ENCODE assay signal across 8 cellular contexts in the genomic region with DNA sequence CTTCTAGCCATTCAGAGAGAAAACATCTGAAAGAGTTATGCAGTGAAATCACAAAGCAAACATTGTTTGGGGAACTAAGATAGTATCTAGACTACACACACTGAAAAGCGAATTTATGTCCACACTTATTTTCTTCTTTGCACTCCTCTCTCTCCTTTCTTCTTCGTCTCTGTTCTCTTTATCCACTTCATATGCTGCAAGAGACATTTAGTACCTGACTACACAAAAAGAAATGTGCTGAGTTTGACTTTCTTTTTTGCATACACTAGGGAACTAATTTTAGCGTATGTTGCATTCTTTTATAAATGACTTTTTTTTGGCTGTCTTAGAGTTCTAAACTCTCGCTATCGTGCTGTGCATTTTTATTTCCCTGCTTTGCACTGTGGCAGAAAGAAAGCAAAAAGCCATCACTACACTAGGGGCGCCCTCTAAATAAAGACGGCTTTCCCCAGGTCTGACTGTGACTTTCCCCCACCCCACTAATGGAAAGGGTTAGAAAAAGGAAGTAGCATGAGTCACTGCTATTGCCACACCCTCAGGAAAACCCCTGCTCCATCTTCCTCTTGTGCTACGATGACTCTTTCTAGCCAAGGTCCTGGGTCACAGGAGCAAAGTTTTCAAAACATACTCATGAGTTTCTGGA.
DNase-seq lines count a peak whose midpoint lies in the region; ATAC-seq and TF ChIP-seq lines count a peak whose summit lies in the region.

No MANE protein-coding gene starts in this region.

- POLR2A ChIA-PET in HCT116 (lab: Charles Lee), result interaction anchor here (0.7 kb wide), 1 partner anchor 103 kb away, joined by 3 read pairs; no protein-coding TSS in a partner anchor

- H3K9me3 Mint-ChIP-seq in stimulated activated naive CD8-positive, alpha-beta T cell treated with anti-CD3 and anti-CD28 coated beads, Interleukin-15, Interleukin-2, amounts not matched to agents 100 ng/mL and 50 ng/mL, for 24 hours, result peaks cover 27% of the 10 kb centered on the region

- peak overlapping the region; percentile 17; the same call in 1 of the 2 replicates for H3K9ac ChIP-seq in HCT116 (ENCODE audit: low read length)
- peak overlapping the region; percentile 15; the same call in 1 of the 2 replicates for H3K9ac ChIP-seq in MM.1S (ENCODE audit: low read length)
- no peak overlapping the region for H3K9ac ChIP-seq in mucosa of rectum (ENCODE audit: low read depth in 1 of 2, low read length in 2 of 2)

- no peaks in the 10 kb centered on the region for H4K20me1 ChIP-seq in HCT116 (ENCODE audit: insufficient read depth)
- no peaks in the 10 kb centered on the region for H4K20me1 ChIP-seq in MM.1S (ENCODE audit: insufficient read depth, low read length)

- no TSS peak for BruUV-seq in HCT116 (replicated peaks; lab: Mats Ljungman, UMichigan)

- peak overlapping the region; percentile 76 for H3K4me2 ChIP-seq in HCT116 (ENCODE audit: low read length)
- peak overlapping the region; percentile 63 for H3K4me2 ChIP-seq in MM.1S (ENCODE audit: low read depth, low read length)

- H3K27me3 Mint-ChIP-seq in stimulated activated naive CD8-positive, alpha-beta T cell treated with anti-CD3 and anti-CD28 coated beads, Interleukin-15, Interleukin-2, amounts not matched to agents 100 ng/mL and 50 ng/mL, for 24 hours, result no peaks in the 10 kb centered on the region

- peak overlapping the region; percentile 93 for H3K27ac Mint-ChIP-seq in stimulated activated naive CD8-positive, alpha-beta T cell treated with anti-CD3 and anti-CD28 coated beads, Interleukin-15, Interleukin-2, amounts not matched to agents 100 ng/mL and 50 ng/mL, for 24 hours

- peaks cover 16% of the 10 kb centered on the region for H3K36me3 Mint-ChIP-seq in stimulated activated naive CD8-positive, alpha-beta T cell treated with anti-CD3 and anti-CD28 coated beads, Interleukin-15, Interleukin-2, amounts not matched to agents 100 ng/mL and 50 ng/mL, for 24 hours (ENCODE audit: low read depth)

- H3K9me2 ChIP-seq in HCT116 (ENCODE audit: insufficient read depth), result no peaks in the 10 kb centered on the region
- H3K9me2 ChIP-seq in MM.1S (replicated peaks; ENCODE audit: insufficient read depth, low read length), result no peaks in the 10 kb centered on the region

- TF ChIP-seq POLR2A in HCT116 (IDR thresholded peaks at IDR 0.05; ENCODE audit: borderline replicate concordance, extremely low read depth, insufficient read depth, insufficient read length), result no peak

- 0 out of 2 replicates have a peak, but pooled peaks cover 6% of the 10 kb centered on the region for H3F3A ChIP-seq in MM.1S (ENCODE audit: insufficient read depth, low read length)

- RAD21 ChIA-PET in HCT116 (lab: Charles Lee; ENCODE audit: low non-redundant PET in 1 of 2, low total read pairs in 2 of 2, uncharacterized antibody in 2 of 2, unreplicated experiment in 2 of 2), result no interaction called here

- TF ChIP-seq CTCF in GM10266 (IDR thresholded peaks at IDR 0.05; ENCODE audit: control insufficient read depth, insufficient read depth, low read depth, missing control alignments), result peak; percentile 51
- TF ChIP-seq CTCF in HCT116 (IDR thresholded peaks at IDR 0.05 in 2 of 3, conservative IDR thresholded peaks at IDR 0.05 in 1 of 3; ENCODE audit: borderline replicate concordance in 1 of 3, insufficient read depth in 1 of 3, low read depth in 2 of 3, low read length in 2 of 3), result peak in 2 of 3 experiments; percentile 54 to 65; a peak in 4 of 6 replicates
- peak; percentile 67 for TF ChIP-seq CTCF in MM.1S (IDR thresholded peaks at IDR 0.05; ENCODE audit: low read length)

- H3K4me3 Mint-ChIP-seq in stimulated activated naive CD8-positive, alpha-beta T cell treated with anti-CD3 and anti-CD28 coated beads, Interleukin-15, Interleukin-2, amounts not matched to agents 100 ng/mL and 50 ng/mL, for 24 hours, result peak overlapping the region; percentile 80

- H2AFZ ChIP-seq in HCT116 (ENCODE audit: low read depth, low read length, poor library complexity, severe bottlenecking), result peak overlapping the region; percentile 94
- peak overlapping the region; percentile 40 for H2AFZ ChIP-seq in MM.1S (ENCODE audit: low read length)

- H3K79me2 ChIP-seq in HCT116 (ENCODE audit: insufficient read depth, low read length) (no peaks in the 10 kb centered on the region), MM.1S (ENCODE audit: low read length) (no peaks in the 10 kb centered on the region)

- H3K36me3 ChIP-seq in HCT116 (ENCODE audit: control insufficient read depth in 1 of 2, insufficient read depth in 2 of 2, low read length in 2 of 2), result no peaks in the 10 kb centered on the region
- H3K36me3 ChIP-seq in MM.1S (replicated peaks; ENCODE audit: insufficient read depth, low read length), result no peaks in the 10 kb centered on the region
- H3K36me3 ChIP-seq in mucosa of rectum (ENCODE audit: control insufficient read depth in 2 of 2, insufficient read depth in 2 of 2, low read length in 2 of 2), result no peaks in the 10 kb centered on the region

- H3K27ac ChIP-seq in HCT116 (ENCODE audit: low read depth, low read length) (no peak overlapping the region), MM.1S (ENCODE audit: low read length) (peak overlapping the region; percentile 43; the same call in 1 of the 2 replicates), mucosa of rectum (ENCODE audit: low read depth in 2 of 2, low read length in 2 of 2) (peak overlapping the region; percentile 20 to 59)

- TF ChIP-seq RAD21 in HCT116 (IDR thresholded peaks at IDR 0.05; ENCODE audit: low read depth), result peak; percentile 34

- intact Hi-C loops in HCT116 (cut with micrococcal nuclease), result no loop called here

- H3K9me3 ChIP-seq in HCT116 (ENCODE audit: control insufficient read depth in 1 of 2, insufficient read depth in 1 of 2, low read depth in 1 of 2, low read length in 2 of 2) (0 out of 4 replicates have a peak, but pooled peaks cover 0 to under 1% of the 10 kb centered on the region in 2 experiments), MM.1S (replicated peaks; ENCODE audit: insufficient read depth, low read length) (no peaks in the 10 kb centered on the region), mucosa of rectum (ENCODE audit: control insufficient read depth in 2 of 2, low read length in 2 of 2) (peaks cover 3 to 4% of the 10 kb centered on the region in 2 donors)

- H3K4me1 Mint-ChIP-seq in stimulated activated naive CD8-positive, alpha-beta T cell treated with anti-CD3 and anti-CD28 coated beads, Interleukin-15, Interleukin-2, amounts not matched to agents 100 ng/mL and 50 ng/mL, for 24 hours (ENCODE audit: low read depth), result peaks cover 42% of the 10 kb centered on the region

- H3K4me1 ChIP-seq in HCT116 (ENCODE audit: control insufficient read depth in 1 of 2, insufficient read depth in 2 of 2, low read length in 2 of 2), result peaks cover 4 to 25% of the 10 kb centered on the region in 2 experiments; a peak in 2 of 4 replicates
- peaks cover 11% of the 10 kb centered on the region for H3K4me1 ChIP-seq in MM.1S (ENCODE audit: low read length)
- H3K4me1 ChIP-seq in mucosa of rectum (ENCODE audit: control insufficient read depth in 2 of 2, insufficient read depth in 2 of 2, low read length in 2 of 2), result peaks cover 2% of the 10 kb centered on the region in 2 donors

- peak overlapping the region; percentile 33 to 49 for H3K4me3 ChIP-seq in HCT116 (replicated peaks in 1 of 2; ENCODE audit: low read depth in 1 of 2, low read length in 2 of 2)
- H3K4me3 ChIP-seq in MM.1S (ENCODE audit: low read length), result peak overlapping the region; percentile 55
- peak overlapping the region; percentile 39 to 41 for H3K4me3 ChIP-seq in mucosa of rectum (ENCODE audit: low read length in 2 of 2)

- DNase-seq in GM10266 (ENCODE audit: extremely low spot score), result peak; percentile 75
- DNase-seq in HCT116 (ENCODE audit: low read depth, low spot score), result peak; percentile 77
- DNase-seq in MM.1S, result peak; percentile 79
- DNase-seq in activated CD4-positive, alpha-beta T cell treated with anti-CD3 and anti-CD28 coated beads for 48 hours, result peak; percentile 78
- DNase-seq in effector CD8-positive, alpha-beta T cell (lab: John Stamatoyannopoulos, UW), result peak; percentile 3
- no peak for DNase-seq in NCI-H774 (lab: John Stamatoyannopoulos, UW)

- CTCF ChIA-PET in HCT116 (lab: Charles Lee), result interaction anchor here (0.7 to 1.4 kb wide), 3 partner anchors 8 to 31 kb away, joined by 3 to 8 read pairs (median 3); no protein-coding TSS in a partner anchor

- H3K27me3 ChIP-seq in HCT116 (ENCODE audit: insufficient read depth, low read length), result no peaks in the 10 kb centered on the region
- no peaks in the 10 kb centered on the region for H3K27me3 ChIP-seq in MM.1S (replicated peaks; ENCODE audit: insufficient read depth, low read length)
- no peaks in the 10 kb centered on the region for H3K27me3 ChIP-seq in mucosa of rectum (ENCODE audit: control insufficient read depth in 2 of 2, insufficient read depth in 2 of 2, low read length in 2 of 2)

- peak; percentile 95 for ATAC-seq in HCT116

TF ChIP-seq in HCT116, 20 proteins besides CTCF, POLR2A, EP300 and RAD21 (continues in another document):
- TF ChIP-seq CEBPB (IDR thresholded peaks at IDR 0.05; ENCODE audit: low read depth) (peak; percentile 88), SP1 (IDR thresholded peaks at IDR 0.05; ENCODE audit: low read depth) (peak; percentile 60; the same call in 1 of the 2 replicates), ZFX (IDR thresholded peaks at IDR 0.05) (no peak), FOSL1 (IDR thresholded peaks at IDR 0.05; ENCODE audit: low read depth) (peak; percentile 87), EGR1 (IDR thresholded peaks at IDR 0.05; ENCODE audit: low read depth) (no peak), SIN3A (IDR thresholded peaks at IDR 0.05; ENCODE audit: low read depth) (0 out of 2 replicates have a peak, but pooled peaks have one; percentile 36), POLR2AphosphoS5 (IDR thresholded peaks at IDR 0.05; ENCODE audit: low read depth, low read length) (peak; percentile 37; the same call in 1 of the 2 replicates), EZH2phosphoT487 (IDR thresholded peaks at IDR 0.05; ENCODE audit: borderline replicate concordance) (no peak), ATF3 (IDR thresholded peaks at IDR 0.05) (0 out of 2 replicates have a peak, but pooled peaks have one; percentile 6), SRF (IDR thresholded peaks at IDR 0.05; ENCODE audit: low read depth) (no peak), YY1 (IDR thresholded peaks at IDR 0.05; ENCODE audit: extremely low read depth, insufficient replicate concordance, low read depth, low read length) (no peak), ELF1 (IDR thresholded peaks at IDR 0.05; ENCODE audit: borderline replicate concordance, low read depth) (peak; percentile 25; the same call in 1 of the 2 replicates), ZNF274 (IDR thresholded peaks at IDR 0.05; ENCODE audit: low read depth, low read length) (no peak)
- TF ChIP-seq, protein P1, sequence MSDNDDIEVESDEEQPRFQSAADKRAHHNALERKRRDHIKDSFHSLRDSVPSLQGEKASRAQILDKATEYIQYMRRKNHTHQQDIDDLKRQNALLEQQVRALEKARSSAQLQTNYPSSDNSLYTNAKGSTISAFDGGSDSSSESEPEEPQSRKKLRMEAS (IDR thresholded peaks at IDR 0.05), result no peak

Comparison
In these comparisons a context has a peak if more than half of its experiments do, and no peak if none do; other contexts are left out.
1. H3K9ac ChIP-seq: peak in HCT116 (single experiment) and MM.1S (single experiment); none in mucosa of rectum (0 of 2).
2. Peak in every context shown above with its lines, with median percentiles within 50 percentile points of each other: CTCF ChIP-seq and H3K4me3 ChIP-seq.